In genomic region chr7:73721237-73721848, GRCh38 we compare ENCODE assay signal across 10 cellular contexts. TPM values are rescaled to one million over a fixed set of nuclear protein-coding genes. Genes with fewer than 3 reads are reported as not detected.
DNase-seq lines count a peak whose midpoint lies in the region; ATAC-seq and TF ChIP-seq lines count a peak whose summit lies in the region.
"Had no signal": no experiment of that assay in that cellular context is flagged by ENCODE, and none has a peak within 500 bp of the region (broad histone marks: within the 10 kb centered on the region; RNA-seq: fewer than 3 reads in every experiment).

No MANE protein-coding gene starts in this region.

- intact Hi-C loops in Caco-2 (cut with micrococcal nuclease; ENCODE audit: unreplicated experiment), result no loop called here

- peaks cover 13% of the 10 kb centered on the region for H3K4me1 Mint-ChIP-seq in Caco-2 (ENCODE audit: low read depth, unreplicated experiment)

- H3K9me3 ChIP-seq in Caco-2, result no peaks in the 10 kb centered on the region

- no peak overlapping the region for H3K27ac Mint-ChIP-seq in Caco-2 (ENCODE audit: unreplicated experiment)
- H3K27ac Mint-ChIP-seq: HFFc6 had no signal

- H3K27me3 ChIP-seq in Caco-2 (replicated peaks; ENCODE audit: control insufficient read depth, insufficient read depth, low read length), result no peaks in the 10 kb centered on the region

- ATAC-seq in HG03045 (IDR thresholded peaks at IDR 0.05; ENCODE audit: unreplicated experiment), result no peak
- no peak for ATAC-seq in activated CD4-positive, CD25-positive, alpha-beta regulatory T cell treated with anti-CD3 and anti-CD28 coated beads, Interleukin-2, amount 50 U/mL, for 24 hours
- no peak for ATAC-seq in HG03139 (IDR thresholded peaks at IDR 0.05; ENCODE audit: unreplicated experiment)

- no peaks in the 10 kb centered on the region; the same call in 1 of the 2 replicates for H3K36me3 ChIP-seq in Caco-2 (ENCODE audit: control insufficient read depth, insufficient read depth, low read length)

- DNase-seq in Caco-2, result no peak
- peak; percentile 87 to 94 for DNase-seq in NCI-H2081 (lab: John Stamatoyannopoulos, UW)
- no peak for DNase-seq in coronary artery (ENCODE audit: low spot score)
- peak in 49 of 56 donors; percentile 6 to 82 (median 43) for DNase-seq in nucleus accumbens (lab: John Stamatoyannopoulos, UW)
- DNase-seq in activated T-cell treated with anti-CD3 and anti-CD28 coated beads for 4 hours, result no peak
- DNase-seq: amniotic stem cell, HFFc6 had no signal

- peak overlapping the region; percentile 29 to 50 for H3K27ac ChIP-seq in coronary artery

- TF ChIP-seq CTCF in Caco-2 (IDR thresholded peaks at IDR 0.05; ENCODE audit: insufficient read depth in 1 of 2, low read depth in 1 of 2, low read length in 1 of 2, severe bottlenecking in 1 of 2, unreplicated experiment in 1 of 2) (no peak), coronary artery (IDR thresholded peaks at IDR 0.05) (no peak)

- peak overlapping the region; percentile 64 for H3K4me3 Mint-ChIP-seq in Caco-2 (ENCODE audit: unreplicated experiment)
- H3K4me3 Mint-ChIP-seq: HFFc6 had no signal

- H3K4me1 ChIP-seq in Caco-2, result peaks cover 23% of the 10 kb centered on the region

- POLR2A ChIA-PET in Caco-2 (lab: Charles Lee), result no interaction called here

- CTCF ChIA-PET in Caco-2 (lab: Charles Lee), result no interaction called here

- H3K9me3 Mint-ChIP-seq in Caco-2 (ENCODE audit: unreplicated experiment), result no peaks in the 10 kb centered on the region
- H3K9me3 Mint-ChIP-seq: HFFc6 had no signal

- peaks cover 12% of the 10 kb centered on the region for H3K36me3 Mint-ChIP-seq in Caco-2 (ENCODE audit: insufficient read depth, unreplicated experiment)

- no TSS peak for BruUV-seq in Caco-2 (replicated peaks; lab: Mats Ljungman, UMichigan)

- no peaks in the 10 kb centered on the region for H3K27me3 Mint-ChIP-seq in Caco-2 (ENCODE audit: insufficient read depth, unreplicated experiment)

- H3K4me3 ChIP-seq in Caco-2 (ENCODE audit: low read depth, low read length) (no peak overlapping the region), coronary artery (no peak overlapping the region)

RNA-seq across cellular contexts. Expression of gene STX1A, which starts 1.9 kb away (rescaled TPM):
- total RNA-seq in Caco-2 (2022), result 26.4 and 28.6 TPM in 2 replicates

RNA-seq across cellular contexts. Expression of gene ABHD11, which starts 17.3 kb away (rescaled TPM):
- 38.9 and 47.2 TPM in 2 replicates for total RNA-seq in Caco-2 (2022)

RNA-seq across cellular contexts. Expression of gene BUD23, which starts 37.9 kb away (rescaled TPM):
- 138 and 144 TPM in 2 replicates for total RNA-seq in Caco-2 (2022)

RNA-seq across cellular contexts. Expression of gene DNAJC30, which starts 38.1 kb away (rescaled TPM):
- total RNA-seq in Caco-2 (2022), result 15.5 and 15.9 TPM in 2 replicates

RNA-seq across cellular contexts. Expression of gene CLDN3, which starts 48.7 kb away (rescaled TPM):
- 19.6 and 21.0 TPM in 2 replicates for total RNA-seq in Caco-2 (2022)
- total RNA-seq: HFFc6 had no signal

Comparison
In these comparisons a context has a peak if more than half of its experiments do, and no peak if none do; other contexts are left out.
1. DNase-seq: peak in NCI-H2081 (2 of 2) and nucleus accumbens (49 of 56); none in Caco-2 (0 of 2), coronary artery (single experiment) and activated T-cell treated with anti-CD3 and anti-CD28 coated beads for 4 hours (single experiment).